ENCODE assay signal across 24 cellular contexts in the genomic region with DNA sequence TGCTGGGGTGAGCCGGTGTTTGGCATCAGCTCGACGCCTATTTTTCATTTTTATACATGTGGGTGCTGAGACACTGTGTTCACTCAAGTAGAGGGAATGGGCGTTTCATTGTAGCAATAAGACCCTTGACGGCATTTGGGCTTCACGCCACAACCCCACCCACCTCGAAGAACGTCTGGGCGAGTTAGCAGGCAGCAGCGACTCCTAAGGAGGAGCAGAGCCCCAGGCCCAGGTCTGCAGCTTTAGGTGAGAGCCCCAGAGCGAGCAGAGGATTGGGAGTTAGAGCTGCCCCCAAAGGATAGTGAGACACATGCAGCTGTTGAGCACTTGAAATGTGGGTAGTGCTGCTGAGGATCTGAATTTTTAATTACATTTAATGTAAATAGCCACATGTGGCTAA. TPM values are rescaled to one million over a fixed set of nuclear protein-coding genes. Genes with fewer than 3 reads are reported as not detected.
DNase-seq lines count a peak whose midpoint lies in the region; ATAC-seq and TF ChIP-seq lines count a peak whose summit lies in the region.
"Had no signal": no experiment of that assay in that cellular context is flagged by ENCODE, and none has a peak within 500 bp of the region (broad histone marks: within the 10 kb centered on the region; RNA-seq: fewer than 3 reads in every experiment).

No MANE protein-coding gene starts in this region.

- H3K4me3 Mint-ChIP-seq in brain (peak overlapping the region; percentile 45 to 75 (median 64)), naive B cell (peak overlapping the region in 6 of 8 donors; percentile 25 to 95 (median 54))
- no peak overlapping the region for H3K4me3 Mint-ChIP-seq in activated CD8-positive, alpha-beta memory T cell treated with anti-CD3 and anti-CD28 coated beads, Interleukin-2, amount 10 ng/mL, durations not matched to agents 7 days and 5 days
- H3K4me3 Mint-ChIP-seq: activated B cell treated with CpG ODN at 0.5 μM for 24 hours; activated CD8-positive, alpha-beta T cell treated with anti-CD3 and anti-CD28 coated beads for 36 hours; activated naive CD8-positive, alpha-beta T cell treated with anti-CD3 and anti-CD28 coated beads, Interleukin-2, amount 50 U/mL, for 24 hours; T-helper 17 cell had no signal

- H3K4me1 Mint-ChIP-seq in brain (peaks cover 23% of the 10 kb centered on the region), naive B cell (peaks cover 9 to 28% (median 21%) of the 10 kb centered on the region in 3 donors)
- H3K4me1 Mint-ChIP-seq in activated CD8-positive, alpha-beta memory T cell treated with anti-CD3 and anti-CD28 coated beads, Interleukin-2, amount 10 ng/mL, durations not matched to agents 7 days and 5 days = peaks cover 20% of the 10 kb centered on the region

- peak overlapping the region; percentile 97 for H3K27ac ChIP-seq in 22Rv1
- H3K27ac ChIP-seq: gastroesophageal sphincter, pancreas, sigmoid colon, upper lobe of left lung had no signal

- CTCF ChIA-PET in activated CD8-positive, alpha-beta memory T cell treated with anti-CD3 and anti-CD28 coated beads, Interleukin-2, amount 10 ng/mL, durations not matched to agents 7 days and 5 days (lab: Charles Lee) = no interaction called here

- peaks cover 3% of the 10 kb centered on the region for H3K36me3 ChIP-seq in H7 (replicated peaks; ENCODE audit: control insufficient read depth, insufficient read depth, low read length)
- H3K36me3 ChIP-seq: pancreas, sigmoid colon, upper lobe of left lung had no signal

- H3K27me3 Mint-ChIP-seq in brain (peaks cover 10% of the 10 kb centered on the region), naive B cell (peaks cover 0 to 12% (median 7%) of the 10 kb centered on the region in 3 donors)
- peaks cover 12% of the 10 kb centered on the region for H3K27me3 Mint-ChIP-seq in activated CD8-positive, alpha-beta memory T cell treated with anti-CD3 and anti-CD28 coated beads, Interleukin-2, amount 10 ng/mL, durations not matched to agents 7 days and 5 days

- peaks cover 0 to 7% (median 0%) of the 10 kb centered on the region in 5 experiments for H3K9me3 Mint-ChIP-seq in brain
- no peaks in the 10 kb centered on the region for H3K9me3 Mint-ChIP-seq in naive B cell
- H3K9me3 Mint-ChIP-seq in activated CD8-positive, alpha-beta memory T cell treated with anti-CD3 and anti-CD28 coated beads, Interleukin-2, amount 10 ng/mL, durations not matched to agents 7 days and 5 days (ENCODE audit: low read depth) = no peaks in the 10 kb centered on the region
- H3K9me3 Mint-ChIP-seq: activated B cell treated with CpG ODN at 0.5 μM for 24 hours; activated CD8-positive, alpha-beta T cell treated with anti-CD3 and anti-CD28 coated beads for 36 hours; activated naive CD8-positive, alpha-beta T cell treated with anti-CD3 and anti-CD28 coated beads, Interleukin-2, amount 50 U/mL, for 24 hours; activated T-cell treated with anti-CD3 and anti-CD28 coated beads, Interleukin-2, amount 50 U/mL, for 72 hours; HFFc6 had no signal

- no peak overlapping the region for H3K4me3 ChIP-seq in H7 (ENCODE audit: insufficient read depth, low read depth, low read length)
- H3K4me3 ChIP-seq: gastroesophageal sphincter, pancreas, sigmoid colon had no signal

- H3K27me3 ChIP-seq in H7 (ENCODE audit: control insufficient read depth, insufficient read depth, low read length) = no peaks in the 10 kb centered on the region
- H3K27me3 ChIP-seq: gastroesophageal sphincter, pancreas, sigmoid colon, upper lobe of left lung had no signal

- no peak for TF ChIP-seq CTCF in 22Rv1 (IDR thresholded peaks at IDR 0.05)
- TF ChIP-seq CTCF in brain (conservative IDR thresholded peaks at IDR 0.05) = no peak

- DNase-seq in H7 = peak; percentile 65
- no peak for DNase-seq in naive B cell
- no peak for DNase-seq in activated CD8-positive, alpha-beta memory T cell treated with anti-CD3 and anti-CD28 coated beads, Interleukin-2, amount 10 ng/mL, durations not matched to agents 7 days and 5 days
- DNase-seq in DMS79 treated with DMSO at 0.1 percent for 48 hours (lab: John Stamatoyannopoulos, UW) = no peak
- DNase-seq: activated B cell treated with CpG ODN at 0.5 μM for 24 hours; activated CD8-positive, alpha-beta T cell treated with anti-CD3 and anti-CD28 coated beads for 36 hours; activated naive CD8-positive, alpha-beta T cell treated with anti-CD3 and anti-CD28 coated beads, Interleukin-2, amount 50 U/mL, for 24 hours; activated T-cell treated with anti-CD3 and anti-CD28 coated beads, Interleukin-2, amount 50 U/mL, for 72 hours; HFFc6; NCI-H1436; NCI-H446; SHP77 treated with DMSO at 0.1 percent for 48 hours; sigmoid colon; stimulated activated naive CD4-positive, alpha-beta T cell treated with Interleukin-2 at 50 U/mL for 16 hours; T-helper 17 cell; upper lobe of left lung had no signal

- peaks cover 22% of the 10 kb centered on the region for H3K36me3 Mint-ChIP-seq in brain
- H3K36me3 Mint-ChIP-seq in naive B cell = no peaks in the 10 kb centered on the region
- H3K36me3 Mint-ChIP-seq in activated CD8-positive, alpha-beta memory T cell treated with anti-CD3 and anti-CD28 coated beads, Interleukin-2, amount 10 ng/mL, durations not matched to agents 7 days and 5 days = peaks cover 11% of the 10 kb centered on the region

- H3K27ac Mint-ChIP-seq in brain = no peak overlapping the region
- peak overlapping the region in 2 of 6 donors; percentile 27 to 91 for H3K27ac Mint-ChIP-seq in naive B cell
- no peak overlapping the region for H3K27ac Mint-ChIP-seq in activated CD8-positive, alpha-beta memory T cell treated with anti-CD3 and anti-CD28 coated beads, Interleukin-2, amount 10 ng/mL, durations not matched to agents 7 days and 5 days
- H3K27ac Mint-ChIP-seq: activated B cell treated with CpG ODN at 0.5 μM for 24 hours; activated CD8-positive, alpha-beta T cell treated with anti-CD3 and anti-CD28 coated beads for 36 hours; activated naive CD8-positive, alpha-beta T cell treated with anti-CD3 and anti-CD28 coated beads, Interleukin-2, amount 50 U/mL, for 24 hours; activated T-cell treated with anti-CD3 and anti-CD28 coated beads, Interleukin-2, amount 50 U/mL, for 72 hours; HFFc6; T-helper 17 cell had no signal

- ATAC-seq in naive B cell (ENCODE audit: low read depth in 2 of 2) (no peak), HG03571 (IDR thresholded peaks at IDR 0.05; ENCODE audit: unreplicated experiment) (no peak), HG02623 (IDR thresholded peaks at IDR 0.05; ENCODE audit: unreplicated experiment) (no peak)
- no peak for ATAC-seq in activated CD8-positive, alpha-beta memory T cell treated with anti-CD3 and anti-CD28 coated beads, Interleukin-2, amount 10 ng/mL, durations not matched to agents 7 days and 5 days
- ATAC-seq: activated CD8-positive, alpha-beta T cell treated with anti-CD3 and anti-CD28 coated beads for 36 hours; activated naive CD8-positive, alpha-beta T cell treated with anti-CD3 and anti-CD28 coated beads, Interleukin-2, amount 50 U/mL, for 24 hours; activated T-cell treated with anti-CD3 and anti-CD28 coated beads, Interleukin-2, amount 50 U/mL, for 72 hours; gastroesophageal sphincter; left lobe of liver; pancreas; T-helper 17 cell had no signal

RNA-seq across cellular contexts. Expression of a gene that starts 1.6 kb away (rescaled TPM):
- 20.6 and 31.1 TPM in 2 replicates for total RNA-seq in H7 (2014; rRNA removed; shearing (Covaris generic))
- polyA plus RNA-seq in brain (ENCODE audit: insufficient read depth, low read depth, low replicate concordance) (17.6 TPM), naive B cell (ENCODE audit: low read depth in 6 of 6) (10 to 100 TPM; 12.1 to 26.5 (median 22.5) TPM)
- 10 to 100 TPM; 23.2 to 25.2 TPM for total RNA-seq in activated CD8-positive, alpha-beta memory T cell treated with anti-CD3 and anti-CD28 coated beads, Interleukin-2, amount 10 ng/mL, durations not matched to agents 7 days and 5 days

RNA-seq across cellular contexts. Expression of a gene that starts 36.3 kb away (rescaled TPM):
- total RNA-seq in H7 (2014; rRNA removed; shearing (Covaris generic)) = 0.21 and 0.22 TPM in 2 replicates
- polyA plus RNA-seq in brain (ENCODE audit: insufficient read depth, low read depth, low replicate concordance) = 0.42 TPM
- polyA plus RNA-seq in naive B cell (ENCODE audit: low read depth in 6 of 6) = not detected
- total RNA-seq in activated CD8-positive, alpha-beta memory T cell treated with anti-CD3 and anti-CD28 coated beads, Interleukin-2, amount 10 ng/mL, durations not matched to agents 7 days and 5 days = 1 to 10 TPM in 1 of 2 experiments, not detected in 1; 1.7 TPM
- total RNA-seq: activated B cell treated with CpG ODN at 0.5 μM for 24 hours; activated CD8-positive, alpha-beta T cell treated with anti-CD3 and anti-CD28 coated beads for 36 hours; HFFc6; mononuclear cell; T-helper 17 cell had no signal
